ENCODE assay signal across 8 cellular contexts in the genomic region with DNA sequence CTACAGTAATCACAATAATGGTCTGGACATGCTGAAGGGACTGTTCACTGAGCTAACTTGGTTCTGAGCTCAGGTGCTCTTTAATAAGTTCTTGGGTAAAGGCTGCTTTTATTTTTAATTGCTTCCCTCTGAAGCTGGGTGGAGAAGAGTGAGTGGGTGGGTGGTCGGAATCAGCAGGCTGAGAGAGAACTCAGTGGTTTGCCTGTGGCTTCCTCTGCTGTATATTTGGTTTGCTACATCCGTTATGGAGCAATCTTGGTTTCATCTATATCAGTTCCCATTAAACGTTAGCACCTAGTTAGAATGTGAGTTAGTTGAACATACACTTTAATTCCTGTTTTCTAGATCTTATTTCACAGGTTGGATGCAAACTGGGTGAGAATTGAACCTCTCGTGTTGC. TPM values are rescaled to one million over a fixed set of nuclear protein-coding genes. Genes with fewer than 3 reads are reported as not detected.
DNase-seq lines count a peak whose midpoint lies in the region; ATAC-seq and TF ChIP-seq lines count a peak whose summit lies in the region.

No MANE protein-coding gene starts in this region.

- no peak overlapping the region for H3K27ac Mint-ChIP-seq in dendritic cell treated with granulocyte-macrophage colony-stimulating factor and Interleukin-4, amounts not matched to agents 40 ng/mL and 50 ng/mL, for 4 days

- ATAC-seq in GM18517 (IDR thresholded peaks at IDR 0.05; ENCODE audit: unreplicated experiment) (peak; percentile 68), HG02798 (IDR thresholded peaks at IDR 0.05; ENCODE audit: poor library complexity, unreplicated experiment) (peak; percentile 63), HG03439 (IDR thresholded peaks at IDR 0.05; ENCODE audit: unreplicated experiment) (no peak)

- no peaks in the 10 kb centered on the region for H3K4me1 ChIP-seq in tibial nerve

- H3K9me3 Mint-ChIP-seq in dendritic cell treated with granulocyte-macrophage colony-stimulating factor and Interleukin-4, amounts not matched to agents 40 ng/mL and 50 ng/mL, for 4 days, result no peaks in the 10 kb centered on the region

- H3K27ac ChIP-seq in tibial nerve, result no peak overlapping the region

- TF ChIP-seq EP300 in tibial nerve (IDR thresholded peaks at IDR 0.05), result peak in 1 of 2 donors; percentile 39

- peaks cover 0 to 80% (median 7%) of the 10 kb centered on the region in 3 donors for H3K36me3 ChIP-seq in tibial nerve

- peak overlapping the region; percentile 13 for H3K4me3 Mint-ChIP-seq in dendritic cell treated with granulocyte-macrophage colony-stimulating factor and Interleukin-4, amounts not matched to agents 40 ng/mL and 50 ng/mL, for 4 days

- no peak overlapping the region for H3K4me3 ChIP-seq in tibial nerve

- peaks cover 57% of the 10 kb centered on the region for H3K4me1 Mint-ChIP-seq in dendritic cell treated with granulocyte-macrophage colony-stimulating factor and Interleukin-4, amounts not matched to agents 40 ng/mL and 50 ng/mL, for 4 days (ENCODE audit: low read depth)

- intact Hi-C loops in dendritic cell treated with granulocyte-macrophage colony-stimulating factor and Interleukin-4, amounts not matched to agents 40 ng/mL and 50 ng/mL, for 4 days (cut with micrococcal nuclease), result loop anchor here (10.0 kb wide), 1 partner anchor 605 kb away; no protein-coding TSS in a partner anchor

- peak; percentile 91 for DNase-seq in SKM-1 treated with dmso at 0.1 percent for 144 hours (lab: John Stamatoyannopoulos, UW; ENCODE audit: unreplicated experiment)
- no peak for DNase-seq in tibial nerve (ENCODE audit: low spot score in 2 of 2)
- no peak for DNase-seq in DMS153 treated with DMSO at 0.1 percent for 48 hours (lab: John Stamatoyannopoulos, UW; ENCODE audit: unreplicated experiment)
- DNase-seq in NCI-H524 treated with DMSO at 0.1 percent for 48 hours (lab: John Stamatoyannopoulos, UW), result no peak

- peaks cover 56% of the 10 kb centered on the region for H3K36me3 Mint-ChIP-seq in dendritic cell treated with granulocyte-macrophage colony-stimulating factor and Interleukin-4, amounts not matched to agents 40 ng/mL and 50 ng/mL, for 4 days (ENCODE audit: low read depth)

- H3K27me3 Mint-ChIP-seq in dendritic cell treated with granulocyte-macrophage colony-stimulating factor and Interleukin-4, amounts not matched to agents 40 ng/mL and 50 ng/mL, for 4 days, result no peaks in the 10 kb centered on the region

- WGBS in tibial nerve, 2 donors, result 59 to 62% methylated on average over 4 of the region's 4 CpGs

- TF ChIP-seq CTCF in tibial nerve (IDR thresholded peaks at IDR 0.05), result no peak

- H3K27me3 ChIP-seq in tibial nerve, result no peaks in the 10 kb centered on the region

- H3K9me3 ChIP-seq in tibial nerve, result no peaks in the 10 kb centered on the region

- TF ChIP-seq POLR2A in tibial nerve (IDR thresholded peaks at IDR 0.05), result no peak

RNA-seq across cellular contexts. Expression of gene CNIH4, which starts 23.3 kb away (rescaled TPM):
- total RNA-seq in tibial nerve, result 10 to 100 TPM; 20.8 to 65.1 (median 34.6) TPM

RNA-seq across cellular contexts. Expression of gene NVL, which starts 50.0 kb away (rescaled TPM):
- 10 to 100 TPM; 15.5 to 41.1 (median 28.3) TPM for total RNA-seq in tibial nerve

RNA-seq across cellular contexts. Expression of gene WDR26, which starts 54.6 kb away (rescaled TPM):
- 10 to 100 TPM; 61.5 to 78.7 (median 71.9) TPM for total RNA-seq in tibial nerve
